In genomic region chr6:32867559-32868256, GRCh38 we compare ENCODE assay signal across 1 cellular context.
TF ChIP-seq lines count a peak whose summit lies in the region.

No MANE protein-coding gene starts in this region.

TF ChIP-seq in endothelial cell of umbilical vein, 7 proteins besides CTCF, POLR2A, EP300 and RAD21:
- TF ChIP-seq MYC (IDR thresholded peaks at IDR 0.05; ENCODE audit: low read depth, low read length) (no peak), MAX (IDR thresholded peaks at IDR 0.05; ENCODE audit: insufficient read depth, insufficient read length) (no peak), POLR2AphosphoS5 (IDR thresholded peaks at IDR 0.05; ENCODE audit: insufficient read depth, low read depth, low read length) (no peak), EZH2 (IDR thresholded peaks at IDR 0.05; ENCODE audit: borderline replicate concordance, low read depth, low read length, severe bottlenecking) (peak; percentile 26), GATA2 (IDR thresholded peaks at IDR 0.05; ENCODE audit: insufficient read depth, insufficient read length, low read depth, low read length) (no peak)
